In the genomic region with DNA sequence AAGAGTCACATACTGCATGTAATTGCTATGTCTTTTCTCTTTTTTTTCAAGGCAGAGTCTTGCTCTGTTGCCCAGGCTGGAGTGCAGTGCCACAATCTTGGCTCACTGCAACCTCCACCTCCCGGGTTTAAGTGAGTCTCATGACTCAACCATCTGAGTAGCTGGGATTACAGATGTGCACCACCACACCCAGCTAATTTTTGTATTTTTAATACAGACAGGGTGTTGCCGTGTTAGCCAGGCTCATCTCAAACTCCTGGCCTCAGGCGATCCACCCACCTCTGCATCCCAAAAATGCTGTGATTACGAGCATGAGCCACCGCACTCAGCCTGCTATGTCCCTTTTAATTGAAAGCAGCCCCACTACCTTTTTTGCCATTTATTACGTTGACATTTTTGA, we compare ENCODE assay signal across 8 cellular contexts. TPM values are rescaled to one million over a fixed set of nuclear protein-coding genes. Genes with fewer than 3 reads are reported as not detected.
DNase-seq lines count a peak whose midpoint lies in the region; TF ChIP-seq lines count a peak whose summit lies in the region.
"Not testable (repeated sequence)": the region's sequence is repeated elsewhere in the genome, so short reads cannot be mapped to it uniquely, and the experiment has no call there.
"Had no signal": no experiment of that assay in that cellular context is flagged by ENCODE, and none has a peak within 500 bp of the region (broad histone marks: within the 10 kb centered on the region; RNA-seq: fewer than 3 reads in every experiment).

No MANE protein-coding gene starts in this region.

- peaks cover 56% of the 10 kb centered on the region for H3K4me1 ChIP-seq in adipocyte (ENCODE audit: control insufficient read depth, insufficient read depth, low read length)

- peak overlapping the region; percentile 45 for H3K27ac ChIP-seq in temporal lobe (ENCODE audit: low read depth, low read length)

- H3K27ac Mint-ChIP-seq in HFFc6: peak overlapping the region; percentile 93

- not testable (repeated sequence) for H3K9me3 Mint-ChIP-seq in HFFc6

- not testable (repeated sequence) for H3K9me3 ChIP-seq in adipocyte (ENCODE audit: control insufficient read depth, low read length)

- not testable (repeated sequence) for H3K4me3 ChIP-seq in adipocyte (ENCODE audit: low read length); epithelial cell of esophagus (ENCODE audit: low read length); fibroblast of villous mesenchyme (ENCODE audit: low read depth, low read length)

- H3K27me3 ChIP-seq in adipocyte (replicated peaks; ENCODE audit: control insufficient read depth, insufficient read depth, low read length): not testable (repeated sequence)

- not testable (repeated sequence) for TF ChIP-seq CTCF in HFFc6 (IDR thresholded peaks at IDR 0.05); epithelial cell of esophagus (IDR thresholded peaks at IDR 0.05; ENCODE audit: insufficient read depth, low read depth, low read length, missing control alignments); fibroblast of villous mesenchyme (IDR thresholded peaks at IDR 0.05; ENCODE audit: insufficient read depth, low read depth, low read length)

- H3K4me1 Mint-ChIP-seq in HFFc6 (ENCODE audit: low read depth): peaks cover 61% of the 10 kb centered on the region

- H3K27me3 Mint-ChIP-seq in HFFc6 (ENCODE audit: insufficient read depth): not testable (repeated sequence)

- H3K9ac ChIP-seq in adipocyte (ENCODE audit: low read length): peak overlapping the region; percentile 57

- H3K36me3 ChIP-seq in adipocyte (ENCODE audit: control insufficient read depth, insufficient read depth, low read length, severe bottlenecking): peaks cover 74% of the 10 kb centered on the region

- DNase-seq in Daoy (ENCODE audit: low read depth): peak; percentile 43
- DNase-seq in HFFc6: peak; percentile 41
- peak; percentile 79 for DNase-seq in adipocyte (ENCODE audit: low read depth)
- peak; percentile 65 for DNase-seq in epithelial cell of esophagus (ENCODE audit: low read depth)
- DNase-seq in fibroblast of villous mesenchyme (ENCODE audit: low read depth): peak; percentile 36
- DNase-seq in kidney tubule cell (ENCODE audit: low spot score): peak; percentile 35

- peaks cover 53% of the 10 kb centered on the region for H3K36me3 Mint-ChIP-seq in HFFc6 (ENCODE audit: low read depth)

- peak overlapping the region; percentile 69 for H3K4me3 Mint-ChIP-seq in HFFc6

RNA-seq across cellular contexts. Expression of gene GRAMD2B, which starts 47.3 kb away (rescaled TPM):
- total RNA-seq in Daoy (2014; rRNA removed; shearing (Covaris generic)): 4.1 and 10.4 TPM in 2 replicates
- total RNA-seq in HFFc6 (2021; fragmentation: NEBNext Ultra II Directional; extraction: Animal tissue kit (Norgen Biotek cat#: 25700)): 100 to 1,000 TPM in 2 of 6 experiments, 10 to 100 TPM in 4; 69.2 to 154 (median 80.5) TPM
- total RNA-seq in fibroblast of villous mesenchyme: 61.8 and 113 TPM in 2 replicates
- total RNA-seq in temporal lobe: 8.6 TPM
- total RNA-seq: NCI-H460 had no signal
